In genomic region chrX:130109429-130110378, GRCh38 we compare ENCODE assay signal across 1 cellular context.
TF ChIP-seq lines count a peak whose summit lies in the region.

No MANE protein-coding gene starts in this region.

TF ChIP-seq in HepG2, 621 proteins besides CTCF, POLR2A, EP300 and RAD21 (continued from another document):
- TF ChIP-seq ZNF687 (CRISPR knock-in tag; IDR thresholded peaks at IDR 0.05): peak; percentile 45; the same call in 1 of the 2 replicates
- TF ChIP-seq ZNF549 (CRISPR knock-in tag; IDR thresholded peaks at IDR 0.05): no peak
- TF ChIP-seq PRDM15 (CRISPR knock-in tag; IDR thresholded peaks at IDR 0.05): peak; percentile 67; the same call in 1 of the 2 replicates
- TF ChIP-seq ZNF777 (CRISPR knock-in tag; IDR thresholded peaks at IDR 0.05): peak; percentile 90
- no peak for TF ChIP-seq U2AF1 (optimal IDR thresholded peaks at IDR 0.05; ENCODE audit: low read depth, low read length)
- TF ChIP-seq ZNF224 (CRISPR knock-in tag; IDR thresholded peaks at IDR 0.05): no peak
- TF ChIP-seq ZFX (CRISPR knock-in tag; IDR thresholded peaks at IDR 0.05; ENCODE audit: low read depth): 0 out of 2 replicates have a peak, but pooled peaks have one; percentile 7
